ENCODE assay signal across 18 cellular contexts in genomic region chr9:20636883-20637440, GRCh38. TPM values are rescaled to one million over a fixed set of nuclear protein-coding genes. Genes with fewer than 3 reads are reported as not detected.
DNase-seq lines count a peak whose midpoint lies in the region; ATAC-seq lines count a peak whose summit lies in the region.
"Had no signal": no experiment of that assay in that cellular context is flagged by ENCODE, and none has a peak within 500 bp of the region (broad histone marks: within the 10 kb centered on the region; RNA-seq: fewer than 3 reads in every experiment).

No MANE protein-coding gene starts in this region.

- H3K27ac ChIP-seq in effector memory CD4-positive, alpha-beta T cell (ENCODE audit: insufficient read depth, low read length, poor library complexity, severe bottlenecking) = no peak overlapping the region
- H3K27ac ChIP-seq: A549, BLaER1, heart left ventricle had no signal

- no peak for ATAC-seq in HG02610 (IDR thresholded peaks at IDR 0.05; ENCODE audit: unreplicated experiment)
- ATAC-seq: A549; activated naive CD8-positive, alpha-beta T cell treated with anti-CD3 and anti-CD28 coated beads, Interleukin-2, amount 50 U/mL, for 24 hours; heart left ventricle; natural killer cell had no signal

- H3K36me3 ChIP-seq in effector memory CD4-positive, alpha-beta T cell (ENCODE audit: control insufficient read depth, insufficient read depth, low read length) = no peaks in the 10 kb centered on the region
- H3K36me3 ChIP-seq: BLaER1, heart left ventricle had no signal

- peak; percentile 25 for DNase-seq in COLO829 (ENCODE audit: low spot score)
- DNase-seq in NCI-H526 treated with DMSO at 0.1 percent for 48 hours (lab: John Stamatoyannopoulos, UW) = peak; percentile 70
- peak; percentile 3 for DNase-seq in dermis blood vessel endothelial cell
- peak; percentile 15 for DNase-seq in left kidney (ENCODE audit: low read depth, low spot score)
- no peak for DNase-seq in effector memory CD4-positive, alpha-beta T cell
- DNase-seq in posterior vena cava (ENCODE audit: low spot score) = no peak
- DNase-seq in NCI-H774 (lab: John Stamatoyannopoulos, UW) = no peak
- DNase-seq: activated CD4-positive, alpha-beta T cell treated with anti-CD3 and anti-CD28 coated beads for 48 hours; activated naive CD8-positive, alpha-beta T cell treated with anti-CD3 and anti-CD28 coated beads, Interleukin-2, amount 50 U/mL, for 24 hours; heart left ventricle; kidney; natural killer cell; NCI-H1436; NK-92 treated with Interleukin-12 subunit alpha and Interleukin-12 subunit beta, amount 100 ng/mL, for 24 hours; stimulated activated CD4-positive, alpha-beta T cell treated with anti-CD3 and anti-CD28 coated beads, Interleukin-4, amount 100 ng/mL, for 4 hours had no signal

- intact Hi-C loops in posterior vena cava (cut with DNase I) = no loop called here

- no peak overlapping the region for H3K4me3 ChIP-seq in effector memory CD4-positive, alpha-beta T cell (ENCODE audit: insufficient read depth, low read depth, low read length, poor library complexity, severe bottlenecking)
- H3K4me3 ChIP-seq: A549, BLaER1, heart left ventricle had no signal

- peaks cover 11% of the 10 kb centered on the region for H3K4me1 ChIP-seq in effector memory CD4-positive, alpha-beta T cell (ENCODE audit: control insufficient read depth, insufficient read depth, low read length, poor library complexity, severe bottlenecking)
- H3K4me1 ChIP-seq: A549, heart left ventricle had no signal

- no peaks in the 10 kb centered on the region for H3K27me3 ChIP-seq in effector memory CD4-positive, alpha-beta T cell (replicated peaks; ENCODE audit: control insufficient read depth, insufficient read depth, low read length, poor library complexity, severe bottlenecking)
- H3K27me3 ChIP-seq: heart left ventricle had no signal

- H3K9me3 ChIP-seq in effector memory CD4-positive, alpha-beta T cell (ENCODE audit: control insufficient read depth, low read length) = no peaks in the 10 kb centered on the region
- H3K9me3 ChIP-seq: A549, BLaER1, heart left ventricle had no signal

RNA-seq across cellular contexts. Expression of gene MLLT3, which starts 14.7 kb away (rescaled TPM):
- 7.3 and 13.8 TPM in 2 replicates for total RNA-seq in dermis blood vessel endothelial cell
- 1 to 10 TPM; 6.5 to 7.6 TPM for total RNA-seq in posterior vena cava

RNA-seq across cellular contexts. Expression of gene FOCAD, which starts 47.1 kb away (rescaled TPM):
- 90.0 and 135 TPM in 2 replicates for total RNA-seq in dermis blood vessel endothelial cell
- 10 to 100 TPM; 26.3 to 26.8 TPM for total RNA-seq in posterior vena cava

Comparison
In these comparisons a context has a peak if more than half of its experiments do, and no peak if none do; other contexts are left out.
1. DNase-seq: peak in COLO829 (single experiment), NCI-H526 treated with DMSO at 0.1 percent for 48 hours (single experiment), dermis blood vessel endothelial cell (single experiment) and left kidney (single experiment); none in effector memory CD4-positive, alpha-beta T cell (0 of 3), posterior vena cava (single experiment) and NCI-H774 (single experiment).